In genomic region chr10:86304436-86304835, GRCh38 we compare ENCODE assay signal across 27 cellular contexts.
"Had no signal": no experiment of that assay in that cellular context is flagged by ENCODE, and none has a peak within 500 bp of the region (broad histone marks: within the 10 kb centered on the region; RNA-seq: fewer than 3 reads in every experiment).

No MANE protein-coding gene starts in this region.

- H3K4me3 ChIP-seq: esophagus squamous epithelium, left lung, lower lobe of right lung, mucosa of descending colon, ovary, prostate gland, smooth muscle cell, testis, transverse colon had no signal

- H3K36me3 ChIP-seq: esophagus squamous epithelium, left lung, lower lobe of right lung, ovary, prostate gland, transverse colon had no signal

- H3K9me3 ChIP-seq: esophagus squamous epithelium, left lung, lower lobe of right lung, mucosa of descending colon, ovary, prostate gland, testis, transverse colon had no signal

- ATAC-seq: left lung, lower lobe of right lung, mucosa of descending colon had no signal

- H3K4me1 ChIP-seq: esophagus squamous epithelium, left lung, lower lobe of right lung, prostate gland, testis, transverse colon had no signal

- H3K27me3 ChIP-seq: esophagus squamous epithelium, left lung, ovary, testis, transverse colon had no signal

- H3K27ac ChIP-seq: esophagus squamous epithelium, left lung, lower lobe of right lung, ovary, prostate gland, testis, transverse colon, VCaP had no signal

- DNase-seq: activated CD4-positive, alpha-beta memory T cell treated with anti-CD3 and anti-CD28 coated beads for 36 hours; activated CD4-positive, alpha-beta T cell treated with anti-CD3 and anti-CD28 coated beads, Interleukin-2, amount 10 ng/mL, durations not matched to agents 24 days and 14 days; activated CD8-positive, alpha-beta memory T cell treated with anti-CD3 and anti-CD28 coated beads, Interleukin-2, amount 50 U/mL, for 48 hours; activated gamma-delta T cell; activated naive CD4-positive, alpha-beta T cell treated with anti-CD3 and anti-CD28 coated beads, Interleukin-2, amount 10 ng/mL, durations not matched to agents 7 days and 5 days; activated T-cell treated with anti-CD3 and anti-CD28 coated beads, Interleukin-2, amount 50 U/mL, for 24 hours; amygdala; central memory CD4-positive, alpha-beta T cell; effector CD4-positive, alpha-beta T cell; esophagus squamous epithelium; foreskin melanocyte; lower lobe of right lung; mesendoderm; mucosa of descending colon; nephron progenitor cell; ovary; retina; stimulated activated CD4-positive, alpha-beta T cell treated with anti-CD3 and anti-CD28 coated beads, Interleukin-15, amount 100 ng/mL, for 24 hours; stimulated activated CD4-positive, alpha-beta T cell treated with anti-CD3 and anti-CD28 coated beads, Interleukin-2, amount 100 ng/mL, for 24 hours; stimulated activated naive CD4-positive, alpha-beta T cell; T-helper 1 cell; testis; transverse colon had no signal

- H3K4me2 ChIP-seq: smooth muscle cell had no signal
